3 cellular contexts compared by ENCODE assay signal in the genomic region with DNA sequence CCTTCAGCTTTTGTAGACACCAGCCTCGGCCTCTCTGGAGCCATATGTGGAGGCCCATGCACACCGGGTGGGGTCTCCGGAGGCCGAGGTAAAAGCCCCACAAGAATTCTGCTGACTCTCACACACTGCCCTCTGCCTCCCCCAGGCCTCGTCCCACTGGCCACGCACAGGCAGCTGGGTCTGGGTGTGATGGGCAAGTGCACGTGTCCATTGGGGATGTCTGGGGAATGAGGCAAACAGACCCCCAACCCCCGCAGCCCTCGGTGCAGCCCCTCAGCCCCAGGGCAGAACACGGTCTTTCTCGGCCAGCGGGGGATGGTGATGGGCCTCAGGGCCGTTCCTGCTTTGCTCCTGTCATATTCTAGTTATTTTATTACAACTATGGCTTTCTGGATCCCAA. TPM values are rescaled to one million over a fixed set of nuclear protein-coding genes. Genes with fewer than 3 reads are reported as not detected.
"Had no signal": no experiment of that assay in that cellular context is flagged by ENCODE, and none has a peak within 500 bp of the region (broad histone marks: within the 10 kb centered on the region; RNA-seq: fewer than 3 reads in every experiment).

No MANE protein-coding gene starts in this region.

- ATAC-seq: GM12878 had no signal

- H3K4me3 ChIP-seq: GM12878 had no signal

- DNase-seq: GDM1, GF-D8 had no signal

RNA-seq across cellular contexts. Expression of gene GATA5, which starts 44.0 kb away (rescaled TPM):
- total RNA-seq: GM12878 had no signal
- polyA plus RNA-seq: GM12878 had no signal
